Comparison of ENCODE assay signal across 8 cellular contexts in genomic region chr3:149936812-149937230, GRCh38.
A peak's percentile ranks its signal among the peaks of the same experiment; 100 is the strongest.
DNase-seq lines count a peak whose midpoint lies in the region; ATAC-seq, FAIRE-seq and TF ChIP-seq lines count a peak whose summit lies in the region.

No MANE protein-coding gene starts in this region.

- peaks cover 9% of the 10 kb centered on the region for H3K79me2 ChIP-seq in parathyroid adenoma

- peak; percentile 78 for DNase-seq in NCI-H82 (lab: John Stamatoyannopoulos, UW)
- peak; percentile 27 for DNase-seq in activated CD8-positive, alpha-beta memory T cell treated with anti-CD3 and anti-CD28 coated beads, Interleukin-2, amount 50 U/mL, for 4 hours
- DNase-seq in fibroblast of pulmonary artery (ENCODE audit: low read depth), result peak; percentile 74

- H3K27ac ChIP-seq in parathyroid adenoma, result no peak overlapping the region

- peaks cover 3% of the 10 kb centered on the region for H3K4me1 ChIP-seq in parathyroid adenoma

- no peaks in the 10 kb centered on the region for H3K9me3 ChIP-seq in parathyroid adenoma (ENCODE audit: control insufficient read depth, low read length)

- ATAC-seq in HG03354 (IDR thresholded peaks at IDR 0.05; ENCODE audit: poor library complexity, severe bottlenecking, unreplicated experiment), result peak; percentile 63
- ATAC-seq in HG03159 (IDR thresholded peaks at IDR 0.05; ENCODE audit: unreplicated experiment), result no peak

- no peak overlapping the region for H3K9ac ChIP-seq in parathyroid adenoma

- no peak overlapping the region for H3K4me2 ChIP-seq in parathyroid adenoma (ENCODE audit: low read length)

- H2AFZ ChIP-seq in parathyroid adenoma, result no peak overlapping the region

- H3K27me3 ChIP-seq in parathyroid adenoma (ENCODE audit: control insufficient read depth, insufficient read depth, low read length), result no peaks in the 10 kb centered on the region

- TF ChIP-seq CTCF in GM12873 (IDR thresholded peaks at IDR 0.05; ENCODE audit: insufficient read depth, low read depth, low read length, missing control alignments), result peak; percentile 79
- TF ChIP-seq CTCF in fibroblast of pulmonary artery (IDR thresholded peaks at IDR 0.05; ENCODE audit: low read length, missing control alignments), result peak; percentile 91
- TF ChIP-seq CTCF in parathyroid adenoma (IDR thresholded peaks at IDR 0.05), result peak; percentile 74

- H3K4me3 ChIP-seq in fibroblast of pulmonary artery (replicated peaks; ENCODE audit: low read depth, low read length), result no peak overlapping the region
- no peak overlapping the region for H3K4me3 ChIP-seq in parathyroid adenoma (ENCODE audit: low read depth, low read length)

- no peaks in the 10 kb centered on the region for H3K36me3 ChIP-seq in parathyroid adenoma (ENCODE audit: control insufficient read depth, insufficient read depth, low read length)

- FAIRE-seq in A204.1 (lab: Jason Lieb, UNC), result peak; percentile 93

Comparison
In these comparisons a context has a peak if more than half of its experiments do, and no peak if none do; other contexts are left out.
1. DNase-seq: peak in every context shown above with its lines; median percentile 78 in NCI-H82; 74 in fibroblast of pulmonary artery; 27 in activated CD8-positive, alpha-beta memory T cell treated with anti-CD3 and anti-CD28 coated beads, Interleukin-2, amount 50 U/mL, for 4 hours.